ENCODE assay signal across 25 cellular contexts in genomic region chrX:104183685-104184084, GRCh38.
"Had no signal": no experiment of that assay in that cellular context is flagged by ENCODE, and none has a peak within 500 bp of the region (broad histone marks: within the 10 kb centered on the region; RNA-seq: fewer than 3 reads in every experiment).

No MANE protein-coding gene starts in this region.

- H3K4me1 Mint-ChIP-seq: mesothelial cell of epicardium had no signal

- H3K27me3 Mint-ChIP-seq: activated naive CD8-positive, alpha-beta T cell treated with anti-CD3 and anti-CD28 coated beads for 36 hours; naive thymus-derived CD8-positive, alpha-beta T cell had no signal

- H3K9me3 Mint-ChIP-seq: activated naive CD8-positive, alpha-beta T cell treated with anti-CD3 and anti-CD28 coated beads for 36 hours; naive thymus-derived CD8-positive, alpha-beta T cell; T-helper 2 cell treated with Interferon-gamma antibody and Interleukin-4, amounts not matched to agents 5 μg/mL and 100 μg/mL, for 36 hours had no signal

- H3K4me3 Mint-ChIP-seq: activated naive CD8-positive, alpha-beta T cell treated with anti-CD3 and anti-CD28 coated beads for 36 hours; mesothelial cell of epicardium; naive thymus-derived CD8-positive, alpha-beta T cell; T-helper 2 cell treated with Interferon-gamma antibody and Interleukin-4, amounts not matched to agents 5 μg/mL and 100 μg/mL, for 36 hours had no signal

- DNase-seq: activated CD8-positive, alpha-beta memory T cell treated with anti-CD3 and anti-CD28 coated beads for 24 hours; activated CD8-positive, alpha-beta memory T cell treated with anti-CD3 and anti-CD28 coated beads, Interleukin-2, amount 50 U/mL, for 4 hours; activated gamma-delta T cell treated with Interleukin-2 at 50 U/mL for 16 hours; activated naive CD8-positive, alpha-beta T cell treated with anti-CD3 and anti-CD28 coated beads for 36 hours; amniotic stem cell; cerebellar nuclear complex; glutamatergic neuron; hippocampal formation; left ventricle myocardium superior; mammary epithelial cell; naive thymus-derived CD8-positive, alpha-beta T cell; ovary; SK-N-SH; spleen; stimulated activated CD4-positive, alpha-beta T cell treated with anti-CD3 and anti-CD28 coated beads, Interleukin-4, amount 100 ng/mL, for 4 hours; stomach; WERI-Rb-1 had no signal

- H3K27ac Mint-ChIP-seq: activated naive CD8-positive, alpha-beta T cell treated with anti-CD3 and anti-CD28 coated beads for 36 hours; mesothelial cell of epicardium; naive thymus-derived CD8-positive, alpha-beta T cell; T-helper 2 cell treated with Interferon-gamma antibody and Interleukin-4, amounts not matched to agents 5 μg/mL and 100 μg/mL, for 36 hours had no signal

- ATAC-seq: left ventricle myocardium superior; naive thymus-derived CD8-positive, alpha-beta T cell had no signal

- H3K4me3 ChIP-seq: coronary artery, esophagus muscularis mucosa, ovary, prostate gland, right atrium auricular region, spleen, stomach, suprapubic skin, tibial nerve had no signal
